ENCODE assay signal across 1 cellular context in the genomic region with DNA sequence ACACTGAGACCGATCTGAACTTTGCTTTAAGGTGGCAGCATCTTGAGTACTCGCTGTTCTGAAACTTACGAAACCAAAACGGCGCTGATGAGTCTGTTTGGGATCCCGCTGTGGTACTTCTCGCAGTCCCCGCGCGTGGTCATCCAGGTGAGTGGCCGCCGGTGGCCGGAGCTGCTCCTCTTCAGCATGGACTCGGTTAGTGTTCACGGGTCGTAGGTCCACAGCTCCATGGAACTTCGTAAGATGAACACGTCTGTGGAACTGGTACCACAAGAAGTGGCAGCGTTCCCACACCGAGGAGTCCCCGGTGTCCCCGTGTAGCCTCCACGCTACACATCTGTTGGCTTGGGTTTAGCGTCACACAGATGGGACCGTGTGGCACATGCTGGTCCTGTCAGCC.
TF ChIP-seq lines count a peak whose summit lies in the region.

No MANE protein-coding gene starts in this region.

TF ChIP-seq in IMR-90, 13 proteins besides CTCF, POLR2A, EP300 and RAD21:
- TF ChIP-seq SMC3 (IDR thresholded peaks at IDR 0.05; ENCODE audit: low read depth, low read length) (no peak), CHD1 (IDR thresholded peaks at IDR 0.05; ENCODE audit: low read depth, low read length) (no peak), MXI1 (IDR thresholded peaks at IDR 0.05; ENCODE audit: borderline replicate concordance, low read depth, low read length) (no peak)
- TF ChIP-seq, protein P1, sequence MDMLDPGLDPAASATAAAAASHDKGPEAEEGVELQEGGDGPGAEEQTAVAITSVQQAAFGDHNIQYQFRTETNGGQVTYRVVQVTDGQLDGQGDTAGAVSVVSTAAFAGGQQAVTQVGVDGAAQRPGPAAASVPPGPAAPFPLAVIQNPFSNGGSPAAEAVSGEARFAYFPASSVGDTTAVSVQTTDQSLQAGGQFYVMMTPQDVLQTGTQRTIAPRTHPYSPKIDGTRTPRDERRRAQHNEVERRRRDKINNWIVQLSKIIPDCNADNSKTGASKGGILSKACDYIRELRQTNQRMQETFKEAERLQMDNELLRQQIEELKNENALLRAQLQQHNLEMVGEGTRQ (IDR thresholded peaks at IDR 0.05; ENCODE audit: low read depth, low read length), result no peak
